In the genomic region with DNA sequence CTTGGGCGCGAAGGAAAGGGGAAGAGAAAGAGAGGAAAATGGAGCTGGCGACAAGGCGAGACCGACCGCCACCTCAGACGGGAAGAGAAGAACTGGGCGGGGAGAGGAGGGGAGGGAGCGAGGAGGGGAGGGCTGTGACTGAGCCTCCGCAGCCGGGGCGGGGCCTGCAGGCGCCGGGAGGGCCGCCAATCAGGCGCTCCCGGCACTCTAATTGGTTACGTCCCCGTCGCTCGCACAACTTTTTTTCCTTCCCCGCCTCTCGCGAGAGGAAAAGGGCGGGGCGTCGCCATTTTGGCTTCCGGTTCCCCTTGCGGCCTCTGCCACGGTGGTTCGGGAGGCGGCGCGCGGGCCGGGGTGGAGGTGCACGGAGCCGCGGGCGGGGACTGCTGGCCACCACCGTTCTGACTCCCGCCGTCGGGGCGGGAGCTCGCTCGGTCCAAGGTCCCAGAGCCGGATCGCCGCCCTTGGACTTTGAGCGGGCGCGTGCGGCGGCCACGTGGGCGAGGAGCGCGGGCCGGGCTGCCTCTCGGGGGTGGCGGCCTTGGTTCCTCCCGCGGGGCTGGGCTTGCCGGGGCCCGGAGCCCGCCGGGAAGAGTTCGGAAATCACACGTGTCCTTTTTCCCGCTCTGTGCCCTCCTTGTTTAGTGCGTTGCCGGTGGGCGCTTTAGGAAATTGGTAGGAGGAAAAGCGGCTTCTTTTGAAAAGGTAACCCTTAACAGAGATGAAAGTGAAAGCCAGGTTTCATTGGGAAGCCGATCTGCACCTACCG, we compare ENCODE assay signal across 8 cellular contexts. TPM values are rescaled to one million over a fixed set of nuclear protein-coding genes. Genes with fewer than 3 reads are reported as not detected.
DNase-seq lines count a peak whose midpoint lies in the region; ATAC-seq and TF ChIP-seq lines count a peak whose summit lies in the region.

A gene (minus strand): TSS at position 94 of the 769 bp plus-strand sequence. CDS start 176 bp downstream, outside the sequence.

- peak; percentile 84 for ATAC-seq in HG03432 (IDR thresholded peaks at IDR 0.05; ENCODE audit: unreplicated experiment)

- peak; percentile 98 for DNase-seq in Ammon's horn (ENCODE audit: low spot score)
- peak; percentile 92 for DNase-seq in NCI-H460 (ENCODE audit: extremely low read depth, low read depth)
- peak; percentile 97 for DNase-seq in activated CD4-positive, CD25-positive, alpha-beta regulatory T cell treated with anti-CD3 and anti-CD28 coated beads, Interleukin-2, amount 50 U/mL, for 72 hours
- peak; percentile 97 for DNase-seq in cerebellar cortex (ENCODE audit: low spot score)
- DNase-seq in islet precursor cell = peak; percentile 97
- peak; percentile 94 for DNase-seq in stimulated activated CD4-positive, alpha-beta T cell treated with anti-CD3 and anti-CD28 coated beads, Interleukin-12 subunit alpha, Interleukin-12 subunit beta, amount 100 ng/mL, for 4 hours

- TF ChIP-seq POLR2A in GM19193 (IDR thresholded peaks at IDR 0.05; ENCODE audit: extremely low read depth, insufficient read depth, insufficient read length) = peak; percentile 92

RNA-seq across cellular contexts. Expression of the gene that starts here (rescaled TPM):
- 250 and 279 TPM in 2 replicates for total RNA-seq in NCI-H460 (2014; rRNA removed; shearing (Covaris generic))
- 115 TPM in 2 replicates for polyA plus RNA-seq in NCI-H460 (2014; cell fraction: nucleus; rRNA removed)

Comparison
In these comparisons a context has a peak if more than half of its experiments do, and no peak if none do; other contexts are left out.
1. Peak in every context shown above with its lines: DNase-seq and ATAC-seq.